In genomic region chr10:52952391-52953079, GRCh38 we compare ENCODE assay signal across 3 cellular contexts.
TF ChIP-seq lines count a peak whose summit lies in the region.

No MANE protein-coding gene starts in this region.

TF ChIP-seq in SK-N-SH treated with all-trans-retinoic acid at 6 μM for 48 hours, 23 proteins besides CTCF, POLR2A, EP300 and RAD21:
- TF ChIP-seq ISL1 (CRISPR knock-in tag; IDR thresholded peaks at IDR 0.05) (peak; percentile 17; the same call in 1 of the 2 replicates), PPARA (CRISPR knock-in tag; IDR thresholded peaks at IDR 0.05; ENCODE audit: borderline replicate concordance) (no peak)

TF ChIP-seq in SK-N-SH, 30 proteins besides CTCF, POLR2A, EP300 and RAD21 (continued from another document):
- TF ChIP-seq EZH2phosphoT487 (IDR thresholded peaks at IDR 0.05; ENCODE audit: borderline replicate concordance, low read depth) (no peak), RXRA (IDR thresholded peaks at IDR 0.05; ENCODE audit: borderline replicate concordance, low read depth) (no peak)

TF ChIP-seq in H1, 55 proteins besides CTCF, POLR2A, EP300 and RAD21:
- TF ChIP-seq HDAC2 (IDR thresholded peaks at IDR 0.05; ENCODE audit: borderline replicate concordance in 1 of 2, low read depth in 2 of 2, low read length in 2 of 2) (no peak), SRF (IDR thresholded peaks at IDR 0.05; ENCODE audit: low read depth, low read length) (no peak), SIX5 (IDR thresholded peaks at IDR 0.05; ENCODE audit: low read depth, low read length) (no peak), BACH1 (IDR thresholded peaks at IDR 0.05; ENCODE audit: low read length) (no peak), TBP (IDR thresholded peaks at IDR 0.05; ENCODE audit: low read depth, low read length) (no peak), HDAC6 (IDR thresholded peaks at IDR 0.05; ENCODE audit: low read depth, low read length) (no peak), JUN (IDR thresholded peaks at IDR 0.05; ENCODE audit: low read depth, low read length) (no peak), POU5F1 (IDR thresholded peaks at IDR 0.05; ENCODE audit: low read depth, low read length) (no peak), RNF2 (IDR thresholded peaks at IDR 0.05; ENCODE audit: borderline replicate concordance, low read depth, low read length, missing control alignments, poor library complexity, severe bottlenecking) (no peak), BCL11A (IDR thresholded peaks at IDR 0.05; ENCODE audit: low read depth in 2 of 2, low read length in 2 of 2) (no peak), BRCA1 (IDR thresholded peaks at IDR 0.05; ENCODE audit: low read depth, low read length) (no peak), ATF2 (IDR thresholded peaks at IDR 0.05; ENCODE audit: low read length) (no peak), FOSL1 (IDR thresholded peaks at IDR 0.05; ENCODE audit: insufficient read depth, low read depth, low read length) (no peak)
